In the genomic region with DNA sequence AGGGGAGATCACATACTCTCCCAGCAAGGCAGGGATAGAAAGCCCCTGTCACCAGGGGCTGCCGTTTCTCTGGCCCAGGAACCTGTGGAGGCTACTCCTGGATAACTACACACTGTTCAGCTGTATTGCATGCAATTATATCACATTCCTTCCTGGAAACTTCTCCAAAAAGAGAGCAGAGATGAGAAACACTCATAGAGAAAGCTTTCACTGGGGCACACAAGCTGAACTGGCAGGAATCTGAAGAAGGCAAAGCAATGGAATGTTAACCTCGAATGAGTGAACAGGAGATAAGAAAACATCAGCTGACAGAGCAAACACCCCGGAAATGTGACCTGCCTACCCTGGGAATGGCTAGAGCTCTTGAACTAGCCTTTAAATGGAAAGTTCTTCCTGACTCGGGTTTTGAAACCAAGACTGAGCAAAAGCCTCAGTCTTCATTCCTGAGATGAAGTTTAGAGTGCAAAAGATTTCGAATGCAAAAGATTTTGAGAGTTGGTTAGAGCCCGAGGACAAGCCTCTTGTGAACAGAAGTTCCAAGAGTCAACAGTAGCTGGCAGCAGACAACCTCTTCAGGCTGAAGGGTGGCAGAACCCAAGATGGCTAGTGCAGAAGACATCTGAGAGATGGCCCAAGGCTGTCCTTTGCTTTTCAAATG, we compare ENCODE assay signal across 8 cellular contexts. TPM values are rescaled to one million over a fixed set of nuclear protein-coding genes. Genes with fewer than 3 reads are reported as not detected.
DNase-seq lines count a peak whose midpoint lies in the region; ATAC-seq, FAIRE-seq and TF ChIP-seq lines count a peak whose summit lies in the region.

No MANE protein-coding gene starts in this region.

- H4K20me1 ChIP-seq in Loucy (ENCODE audit: insufficient read depth, low read length, poor library complexity, severe bottlenecking) (no peaks in the 10 kb centered on the region), endothelial cell of umbilical vein (replicated peaks; ENCODE audit: control insufficient read depth, extremely low read depth, insufficient read depth, low read length) (no peaks in the 10 kb centered on the region)

- no peaks in the 10 kb centered on the region for H3K27me3 Mint-ChIP-seq in osteocyte (ENCODE audit: unreplicated experiment)

- no peak overlapping the region for H3K9ac ChIP-seq in Loucy (ENCODE audit: low read depth, low read length, poor library complexity, severe bottlenecking)
- no peak overlapping the region for H3K9ac ChIP-seq in endothelial cell of umbilical vein (replicated peaks; ENCODE audit: extremely low read depth, insufficient read depth, low read length)

- POLR2A ChIA-PET in endothelial cell of umbilical vein (lab: Charles Lee) = no interaction called here

- H3K4me1 ChIP-seq in Loucy (ENCODE audit: insufficient read depth, low read length, poor library complexity, severe bottlenecking) (no peaks in the 10 kb centered on the region), endothelial cell of umbilical vein (ENCODE audit: control insufficient read depth, extremely low read depth, insufficient read depth, low read length) (peaks cover 18% of the 10 kb centered on the region)

- no peaks in the 10 kb centered on the region for H3K36me3 Mint-ChIP-seq in osteocyte (ENCODE audit: unreplicated experiment)

- H3K4me3 Mint-ChIP-seq in osteocyte (ENCODE audit: unreplicated experiment) = peak overlapping the region; percentile 55

- no peak for TF ChIP-seq POLR2A in endothelial cell of umbilical vein (IDR thresholded peaks at IDR 0.05; ENCODE audit: low read depth, low read length)

- CTCF ChIA-PET in endothelial cell of umbilical vein (lab: Charles Lee) = interaction anchor here (0.7 to 2.0 kb wide), 5 partner anchors 16 to 80 kb away, joined by 3 to 16 read pairs (median 4); no protein-coding TSS in a partner anchor

- no peaks in the 10 kb centered on the region for H3F3A ChIP-seq in Loucy (ENCODE audit: low read depth)

- ATAC-seq in GM18498 (IDR thresholded peaks at IDR 0.05; ENCODE audit: unreplicated experiment) (no peak), HG02938 (IDR thresholded peaks at IDR 0.05; ENCODE audit: unreplicated experiment) (no peak)

- H3K27me3 ChIP-seq in Loucy (ENCODE audit: insufficient read depth, low read length, poor library complexity, severe bottlenecking) (no peaks in the 10 kb centered on the region), endothelial cell of umbilical vein (ENCODE audit: control insufficient read depth in 2 of 2, insufficient read depth in 2 of 2, low read length in 2 of 2) (no peaks in the 10 kb centered on the region)

- H3K9me1 ChIP-seq in endothelial cell of umbilical vein (replicated peaks; ENCODE audit: control insufficient read depth, extremely low read depth, insufficient read depth, low read length) = no peaks in the 10 kb centered on the region

- H2AFZ ChIP-seq in Loucy (ENCODE audit: low read length) = no peak overlapping the region
- H2AFZ ChIP-seq in endothelial cell of umbilical vein (ENCODE audit: low read depth, low read length) = no peak overlapping the region

- no peaks in the 10 kb centered on the region for H3K9me3 Mint-ChIP-seq in osteocyte (ENCODE audit: unreplicated experiment)

- no peaks in the 10 kb centered on the region for H3K9me3 ChIP-seq in Loucy (ENCODE audit: insufficient read depth, low read depth, low read length)
- no peaks in the 10 kb centered on the region for H3K9me3 ChIP-seq in endothelial cell of umbilical vein (replicated peaks; ENCODE audit: control insufficient read depth, insufficient read depth, low read length)

- BruUV-seq in endothelial cell of umbilical vein (replicated peaks; lab: Mats Ljungman, UMichigan) = no TSS peak

- FAIRE-seq in G401.6 (lab: Jason Lieb, UNC) (peak; percentile 70), endothelial cell of umbilical vein (lab: Jason Lieb, UNC) (peak; percentile 66)

- peak; percentile 24 for DNase-seq in endothelial cell of umbilical vein (ENCODE audit: low read depth, low spot score)
- DNase-seq in osteocyte (ENCODE audit: extremely low spot score, unreplicated experiment) = no peak
- DNase-seq in LoVo (ENCODE audit: low spot score) = no peak
- no peak for DNase-seq in GDM1 (lab: John Stamatoyannopoulos, UW)

- intact Hi-C loops in endothelial cell of umbilical vein (cut with micrococcal nuclease) = loop anchor here (1.0 to 10.0 kb wide), 2 partner anchors 79 to 272 kb away; no protein-coding TSS in a partner anchor

- H3K4me3 ChIP-seq in Loucy (ENCODE audit: low read length, poor library complexity, severe bottlenecking) (no peak overlapping the region), endothelial cell of umbilical vein (replicated peaks in 1 of 3; ENCODE audit: insufficient read depth in 1 of 3, low read depth in 1 of 3, low read length in 3 of 3) (no peak overlapping the region)

- H3K4me1 Mint-ChIP-seq in osteocyte (ENCODE audit: unreplicated experiment) = peaks cover 70% of the 10 kb centered on the region

- H3K27ac Mint-ChIP-seq in osteocyte (ENCODE audit: unreplicated experiment) = peak overlapping the region; percentile 97

- H3K79me2 ChIP-seq in Loucy (ENCODE audit: insufficient read depth, low read length) (no peaks in the 10 kb centered on the region), endothelial cell of umbilical vein (ENCODE audit: control insufficient read depth, insufficient read depth, low read length) (no peaks in the 10 kb centered on the region)

- dilution Hi-C loops in endothelial cell of umbilical vein (cut with MboI; ENCODE audit: extremely low pct_ligation_motif_present, low sequenced_read_pairs) = no loop called here

- H3K9me2 ChIP-seq in Loucy (replicated peaks; ENCODE audit: low read depth, low read length) = no peaks in the 10 kb centered on the region

- H3K4me2 ChIP-seq in Loucy (ENCODE audit: low read depth, low read length, poor library complexity, severe bottlenecking) (no peak overlapping the region), endothelial cell of umbilical vein (ENCODE audit: insufficient read depth, low read length) (no peak overlapping the region)

- TF ChIP-seq CTCF in Loucy (conservative IDR thresholded peaks at IDR 0.05; ENCODE audit: low read length) = peak; percentile 59
- TF ChIP-seq CTCF in endothelial cell of umbilical vein (IDR thresholded peaks at IDR 0.05; ENCODE audit: extremely low read depth in 1 of 2, insufficient read depth in 1 of 2, low read depth in 1 of 2, low read length in 2 of 2) = peak; percentile 36 to 41
- peak; percentile 75 for TF ChIP-seq CTCF in osteocyte (IDR thresholded peaks at IDR 0.05)

- H3K36me3 ChIP-seq in Loucy (ENCODE audit: insufficient read depth, low read length) (no peaks in the 10 kb centered on the region), endothelial cell of umbilical vein (ENCODE audit: control insufficient read depth in 2 of 2, extremely low read depth in 1 of 2, insufficient read depth in 2 of 2, low read length in 2 of 2) (no peaks in the 10 kb centered on the region)

- no peak overlapping the region for H3K27ac ChIP-seq in endothelial cell of umbilical vein (ENCODE audit: insufficient read depth, low read depth, low read length)

TF ChIP-seq in endothelial cell of umbilical vein, 7 proteins besides CTCF, POLR2A, EP300 and RAD21:
- no peak for TF ChIP-seq JUN (IDR thresholded peaks at IDR 0.05; ENCODE audit: borderline replicate concordance, insufficient read depth, insufficient read length, low read depth)
- TF ChIP-seq FOS (IDR thresholded peaks at IDR 0.05; ENCODE audit: borderline replicate concordance, insufficient read depth, low read length) = no peak
- TF ChIP-seq POLR2AphosphoS5 (IDR thresholded peaks at IDR 0.05; ENCODE audit: insufficient read depth, low read depth, low read length) = no peak
- no peak for TF ChIP-seq GATA2 (IDR thresholded peaks at IDR 0.05; ENCODE audit: insufficient read depth, insufficient read length, low read depth, low read length)
- no peak for TF ChIP-seq EZH2 (IDR thresholded peaks at IDR 0.05; ENCODE audit: borderline replicate concordance, low read depth, low read length, severe bottlenecking)
- TF ChIP-seq MYC (IDR thresholded peaks at IDR 0.05; ENCODE audit: low read depth, low read length) = no peak
- TF ChIP-seq, protein P1, sequence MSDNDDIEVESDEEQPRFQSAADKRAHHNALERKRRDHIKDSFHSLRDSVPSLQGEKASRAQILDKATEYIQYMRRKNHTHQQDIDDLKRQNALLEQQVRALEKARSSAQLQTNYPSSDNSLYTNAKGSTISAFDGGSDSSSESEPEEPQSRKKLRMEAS (IDR thresholded peaks at IDR 0.05; ENCODE audit: insufficient read depth, insufficient read length) = no peak

RNA-seq across cellular contexts. Expression of a gene that starts 32.3 kb away (rescaled TPM):
- total RNA-seq in endothelial cell of umbilical vein (899 and 1,036 TPM in 2 replicates), osteocyte (412 and 526 TPM in 2 replicates)
- 462 and 516 TPM in 2 replicates for polyA plus RNA-seq in endothelial cell of umbilical vein
- polyA plus RNA-seq in endothelial cell of umbilical vein (2011; cell fraction: cytosol; rRNA removed) = 1,025 and 1,084 TPM in 2 replicates
- 1,068 and 1,375 TPM in 2 replicates for polyA plus RNA-seq in endothelial cell of umbilical vein (2011; cell fraction: nucleus; rRNA removed)
- polyA plus RNA-seq in endothelial cell of umbilical vein (2012) = 928 and 992 TPM in 2 replicates
- 488 and 545 TPM in 2 replicates for polyA minus RNA-seq in endothelial cell of umbilical vein
- polyA minus RNA-seq in endothelial cell of umbilical vein (2011; cell fraction: cytosol; rRNA and poly(A)+ RNA removed) = 28.7 TPM
- 275 and 431 TPM in 2 replicates for polyA minus RNA-seq in endothelial cell of umbilical vein (2011; cell fraction: nucleus; rRNA and poly(A)+ RNA removed)
